In genomic region chr4:8704632-8705031, GRCh38 we compare ENCODE assay signal across 17 cellular contexts.
DNase-seq lines count a peak whose midpoint lies in the region; ATAC-seq, FAIRE-seq and TF ChIP-seq lines count a peak whose summit lies in the region.
"Had no signal": no experiment of that assay in that cellular context is flagged by ENCODE, and none has a peak within 500 bp of the region (broad histone marks: within the 10 kb centered on the region; RNA-seq: fewer than 3 reads in every experiment).

No MANE protein-coding gene starts in this region.

- H4K20me1 ChIP-seq in HepG2 (ENCODE audit: insufficient read depth, low read length), result no peaks in the 10 kb centered on the region
- no peaks in the 10 kb centered on the region for H4K20me1 ChIP-seq in osteoblast (ENCODE audit: insufficient read depth, low read length)
- H4K20me1 ChIP-seq: BLaER1 had no signal

- DNase-seq in right lobe of liver (peak in 2 of 3 donors; percentile 6 to 32), HepG2 (ENCODE audit: low spot score) (no peak), iPS-NIHi11 (ENCODE audit: low spot score) (peak; percentile 3), osteoblast (ENCODE audit: insufficient read length, low spot score, missing footprints) (peak; percentile 29), inferior parietal cortex (ENCODE audit: extremely low spot score) (no peak)
- DNase-seq in activated naive CD4-positive, alpha-beta T cell treated with Interleukin-2 at 50 U/mL for 16 hours, result no peak
- DNase-seq: ACHN, DMS 273 treated with DMSO at 0.1 percent for 48 hours, HCEC 1CT, IMR-90, Kasumi-1, NCI-H187 treated with DMSO at 0.1 percent for 48 hours, NCI-H2171 treated with DMSO at 0.1 percent for 48 hours, NCI-H774, Right ventricle myocardium superior had no signal

- ATAC-seq in right lobe of liver (no peak), HepG2 (no peak), GM18870 (IDR thresholded peaks at IDR 0.05; ENCODE audit: unreplicated experiment) (no peak)

- H3K4me1 ChIP-seq in right lobe of liver (no peaks in the 10 kb centered on the region), HepG2 (ENCODE audit: insufficient read depth, low read length) (no peaks in the 10 kb centered on the region), osteoblast (ENCODE audit: insufficient read depth, low read length) (no peaks in the 10 kb centered on the region)

- BruUV-seq in HepG2 (replicated peaks; lab: Mats Ljungman, UMichigan), result no TSS peak

- in situ Hi-C loops in HepG2 (cut with HindIII; ENCODE audit: extremely low pct_ligation_motif_present, low pct_unique_long_range_greater_than_20kb), result no loop called here

- POLR2A ChIA-PET in HepG2 (lab: Yijun Ruan, JAX), result no interaction called here

- no peaks in the 10 kb centered on the region for H3K79me2 ChIP-seq in HepG2 (ENCODE audit: insufficient read depth, low read length)
- no peaks in the 10 kb centered on the region for H3K79me2 ChIP-seq in osteoblast (ENCODE audit: insufficient read depth, low read length)

- CTCF ChIA-PET in HepG2 (lab: Yijun Ruan, JAX; ENCODE audit: low intra/inter-chr PET ratio, low total read pairs), result no interaction called here

- FAIRE-seq in HepG2 (lab: Jason Lieb, UNC), result no peak

- H3K27ac ChIP-seq in right lobe of liver, result no peak overlapping the region
- no peak overlapping the region for H3K27ac ChIP-seq in HepG2 (ENCODE audit: extremely low read length, insufficient read depth, low read length)
- no peak overlapping the region for H3K27ac ChIP-seq in osteoblast (ENCODE audit: low read depth, low read length)
- H3K27ac ChIP-seq: BLaER1 had no signal

- TF ChIP-seq RAD21 in HepG2 (CRISPR knock-in tag; IDR thresholded peaks at IDR 0.05), result no peak

- no peaks in the 10 kb centered on the region for H3K9me3 ChIP-seq in right lobe of liver
- H3K9me3 ChIP-seq in HepG2 (ENCODE audit: low read length), result no peaks in the 10 kb centered on the region
- no peaks in the 10 kb centered on the region for H3K9me3 ChIP-seq in osteoblast (ENCODE audit: low read depth, low read length)
- H3K9me3 ChIP-seq: BLaER1 had no signal

- TF ChIP-seq EP300 in HepG2 (IDR thresholded peaks at IDR 0.05; ENCODE audit: low read depth in 2 of 2, low read length in 2 of 2) (no peak), HepG2 (CRISPR knock-in tag; IDR thresholded peaks at IDR 0.05; ENCODE audit: borderline replicate concordance) (no peak)

- H3K4me2 ChIP-seq in HepG2 (ENCODE audit: low read depth, low read length) (no peak overlapping the region), osteoblast (ENCODE audit: insufficient read depth, low read length) (no peak overlapping the region)
- H3K4me2 ChIP-seq: BLaER1 had no signal

- H3K36me3 ChIP-seq in right lobe of liver, result no peaks in the 10 kb centered on the region
- no peaks in the 10 kb centered on the region for H3K36me3 ChIP-seq in HepG2 (replicated peaks in 1 of 2; ENCODE audit: control insufficient read depth in 1 of 2, insufficient read depth in 2 of 2, low read length in 2 of 2)
- no peaks in the 10 kb centered on the region for H3K36me3 ChIP-seq in osteoblast (ENCODE audit: insufficient read depth, low read length)
- H3K36me3 ChIP-seq: BLaER1 had no signal

- no peak overlapping the region for H2AFZ ChIP-seq in HepG2 (ENCODE audit: low read length)
- H2AFZ ChIP-seq in osteoblast (ENCODE audit: low read length), result no peak overlapping the region

- no peak overlapping the region for H3K9ac ChIP-seq in HepG2 (ENCODE audit: insufficient read depth, low read depth, low read length)
- H3K9ac ChIP-seq: BLaER1 had no signal

- intact Hi-C loops in right lobe of liver (cut with DNase I) (no loop called here), HepG2 (cut with micrococcal nuclease; ENCODE audit: unreplicated experiment) (no loop called here)

- H3K4me3 ChIP-seq in right lobe of liver, result no peak overlapping the region
- H3K4me3 ChIP-seq in HepG2 (replicated peaks in 1 of 3; ENCODE audit: insufficient read depth in 1 of 3, low read depth in 2 of 3, low read length in 3 of 3), result no peak overlapping the region
- no peak overlapping the region for H3K4me3 ChIP-seq in osteoblast (ENCODE audit: insufficient read depth, low read length)
- H3K4me3 ChIP-seq: BLaER1 had no signal

- TF ChIP-seq CTCF in right lobe of liver (IDR thresholded peaks at IDR 0.05) (no peak), HepG2 (CRISPR knock-in tag; IDR thresholded peaks at IDR 0.05) (no peak), osteoblast (IDR thresholded peaks at IDR 0.05; ENCODE audit: extremely low read depth, low read depth, low read length) (no peak)

- H3K27me3 ChIP-seq in right lobe of liver (no peaks in the 10 kb centered on the region), HepG2 (ENCODE audit: control insufficient read depth in 1 of 2, insufficient read depth in 2 of 2, low read length in 2 of 2) (peaks cover 10 to 93% of the 10 kb centered on the region in 2 experiments; a peak in 4 of 5 replicates), osteoblast (ENCODE audit: insufficient read depth, low read length) (peaks cover 19% of the 10 kb centered on the region)
- H3K27me3 ChIP-seq: BLaER1 had no signal

- no peak for TF ChIP-seq POLR2A in right lobe of liver (IDR thresholded peaks at IDR 0.05)
- TF ChIP-seq POLR2A in HepG2 (IDR thresholded peaks at IDR 0.05; ENCODE audit: insufficient read depth in 1 of 2, low read depth in 2 of 2, low read length in 2 of 2), result no peak

- 86% methylated on average over 6 of the region's 9 CpGs for WGBS in right lobe of liver (ENCODE audit: insufficient coverage, low coverage, low lambda C conversion rate, missing lambda C conversion rate)
- WGBS in HepG2 (ENCODE audit: low lambda C conversion rate), result 14% methylated on average over 4 of the region's 9 CpGs

TF ChIP-seq in HepG2, 621 proteins besides CTCF, POLR2A, EP300 and RAD21:
- no peak for TF ChIP-seq ETV6 (CRISPR knock-in tag; conservative IDR thresholded peaks at IDR 0.05)
- TF ChIP-seq ZBTB1 (CRISPR knock-in tag; IDR thresholded peaks at IDR 0.05; ENCODE audit: borderline replicate concordance), result no peak
- TF ChIP-seq, protein P1, sequence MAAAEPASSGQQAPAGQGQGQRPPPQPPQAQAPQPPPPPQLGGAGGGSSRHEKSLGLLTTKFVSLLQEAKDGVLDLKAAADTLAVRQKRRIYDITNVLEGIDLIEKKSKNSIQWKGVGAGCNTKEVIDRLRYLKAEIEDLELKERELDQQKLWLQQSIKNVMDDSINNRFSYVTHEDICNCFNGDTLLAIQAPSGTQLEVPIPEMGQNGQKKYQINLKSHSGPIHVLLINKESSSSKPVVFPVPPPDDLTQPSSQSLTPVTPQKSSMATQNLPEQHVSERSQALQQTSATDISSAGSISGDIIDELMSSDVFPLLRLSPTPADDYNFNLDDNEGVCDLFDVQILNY (CRISPR knock-in tag; conservative IDR thresholded peaks at IDR 0.05), result no peak
- no peak for TF ChIP-seq SP2 (CRISPR knock-in tag; IDR thresholded peaks at IDR 0.05)
- TF ChIP-seq PHB2 (IDR thresholded peaks at IDR 0.05; ENCODE audit: partially characterized antibody), result no peak
- no peak for TF ChIP-seq KAT8 (CRISPR knock-in tag; IDR thresholded peaks at IDR 0.05)
- TF ChIP-seq SP4 (CRISPR knock-in tag; IDR thresholded peaks at IDR 0.05), result no peak
- no peak for TF ChIP-seq ARNTL (CRISPR knock-in tag; IDR thresholded peaks at IDR 0.05)
- TF ChIP-seq HHEX (CRISPR knock-in tag; IDR thresholded peaks at IDR 0.05), result no peak
- TF ChIP-seq, protein P2, sequence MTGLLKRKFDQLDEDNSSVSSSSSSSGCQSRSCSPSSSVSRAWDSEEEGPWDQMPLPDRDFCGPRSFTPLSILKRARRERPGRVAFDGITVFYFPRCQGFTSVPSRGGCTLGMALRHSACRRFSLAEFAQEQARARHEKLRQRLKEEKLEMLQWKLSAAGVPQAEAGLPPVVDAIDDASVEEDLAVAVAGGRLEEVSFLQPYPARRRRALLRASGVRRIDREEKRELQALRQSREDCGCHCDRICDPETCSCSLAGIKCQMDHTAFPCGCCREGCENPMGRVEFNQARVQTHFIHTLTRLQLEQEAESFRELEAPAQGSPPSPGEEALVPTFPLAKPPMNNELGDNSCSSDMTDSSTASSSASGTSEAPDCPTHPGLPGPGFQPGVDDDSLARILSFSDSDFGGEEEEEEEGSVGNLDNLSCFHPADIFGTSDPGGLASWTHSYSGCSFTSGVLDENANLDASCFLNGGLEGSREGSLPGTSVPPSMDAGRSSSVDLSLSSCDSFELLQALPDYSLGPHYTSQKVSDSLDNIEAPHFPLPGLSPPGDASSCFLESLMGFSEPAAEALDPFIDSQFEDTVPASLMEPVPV (CRISPR knock-in tag; IDR thresholded peaks at IDR 0.05), result no peak
- no peak for TF ChIP-seq PRMT3 (CRISPR knock-in tag; IDR thresholded peaks at IDR 0.05; ENCODE audit: borderline replicate concordance, low read depth)
- no peak for TF ChIP-seq ZNF30 (CRISPR knock-in tag; IDR thresholded peaks at IDR 0.05)
- no peak for TF ChIP-seq CCAR2 (optimal IDR thresholded peaks at IDR 0.05; ENCODE audit: low read depth, low read length)
- no peak for TF ChIP-seq ZNF781 (CRISPR knock-in tag; IDR thresholded peaks at IDR 0.05; ENCODE audit: borderline replicate concordance, not compliant biosample characterization)
- TF ChIP-seq, protein P3, sequence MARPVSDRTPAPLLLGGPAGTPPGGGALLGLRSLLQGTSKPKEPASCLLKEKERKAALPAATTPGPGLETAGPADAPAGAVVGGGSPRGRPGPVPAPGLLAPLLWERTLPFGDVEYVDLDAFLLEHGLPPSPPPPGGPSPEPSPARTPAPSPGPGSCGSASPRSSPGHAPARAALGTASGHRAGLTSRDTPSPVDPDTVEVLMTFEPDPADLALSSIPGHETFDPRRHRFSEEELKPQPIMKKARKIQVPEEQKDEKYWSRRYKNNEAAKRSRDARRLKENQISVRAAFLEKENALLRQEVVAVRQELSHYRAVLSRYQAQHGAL (CRISPR knock-in tag; IDR thresholded peaks at IDR 0.05; ENCODE audit: not compliant biosample characterization), result no peak
- no peak for TF ChIP-seq ZNF354B (CRISPR knock-in tag; IDR thresholded peaks at IDR 0.05)
- TF ChIP-seq TCF7 (IDR thresholded peaks at IDR 0.05; ENCODE audit: low read depth), result no peak
- TF ChIP-seq MZF1 (CRISPR knock-in tag; IDR thresholded peaks at IDR 0.05; ENCODE audit: borderline replicate concordance), result no peak
- no peak for TF ChIP-seq ZNF839 (CRISPR knock-in tag; IDR thresholded peaks at IDR 0.05; ENCODE audit: borderline replicate concordance)

Comparison
In these comparisons a context has a peak if more than half of its experiments do, and no peak if none do; other contexts are left out.
1. DNase-seq: peak in right lobe of liver (2 of 3), iPS-NIHi11 (single experiment) and osteoblast (single experiment); none in HepG2 (single experiment), activated naive CD4-positive, alpha-beta T cell treated with Interleukin-2 at 50 U/mL for 16 hours (single experiment) and inferior parietal cortex (single experiment).